In the genomic region with DNA sequence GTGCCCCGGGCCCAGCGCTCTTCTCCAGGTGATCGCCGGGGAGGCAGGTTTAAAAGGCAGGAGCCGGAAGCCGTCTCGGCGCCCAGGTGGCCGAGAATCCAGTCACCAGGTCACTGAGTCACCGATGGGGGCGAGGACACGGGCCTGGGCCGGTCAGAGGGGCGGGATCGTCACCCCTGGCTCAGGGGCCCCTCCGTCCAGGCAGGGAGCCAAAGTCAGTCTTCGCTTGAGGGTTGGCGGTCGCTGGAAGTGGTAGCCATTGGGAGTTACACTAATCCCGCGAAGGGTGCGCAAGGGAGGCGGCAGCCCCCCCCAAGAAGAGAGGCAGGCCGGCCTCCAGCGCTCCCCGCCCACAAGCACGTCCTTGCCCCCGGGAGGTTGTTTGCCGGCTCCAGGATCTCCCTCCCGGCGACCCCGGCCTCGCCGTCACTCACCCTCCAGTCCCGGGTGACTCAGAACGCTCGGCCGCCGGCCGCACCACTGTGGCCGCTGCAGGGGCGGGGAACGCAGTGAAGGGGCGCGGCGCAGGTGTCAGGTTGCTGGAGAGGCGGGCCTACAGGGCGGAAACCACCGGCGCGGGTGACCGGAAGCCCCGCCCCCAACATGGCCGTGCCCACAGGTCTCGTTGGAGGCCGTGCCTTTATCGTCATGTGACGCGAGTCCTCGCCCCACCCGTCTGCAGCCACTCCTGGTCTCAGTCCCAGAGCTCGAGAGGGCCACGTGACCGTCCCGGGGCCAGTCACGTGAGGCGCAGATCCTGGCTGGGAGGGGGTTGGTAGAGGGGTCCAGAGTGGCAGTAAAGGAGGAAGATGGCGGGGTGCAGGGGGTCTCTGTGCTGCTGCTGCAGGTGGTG, we compare ENCODE assay signal across 1 cellular context.
TF ChIP-seq lines count a peak whose summit lies in the region.

A gene with protein sequence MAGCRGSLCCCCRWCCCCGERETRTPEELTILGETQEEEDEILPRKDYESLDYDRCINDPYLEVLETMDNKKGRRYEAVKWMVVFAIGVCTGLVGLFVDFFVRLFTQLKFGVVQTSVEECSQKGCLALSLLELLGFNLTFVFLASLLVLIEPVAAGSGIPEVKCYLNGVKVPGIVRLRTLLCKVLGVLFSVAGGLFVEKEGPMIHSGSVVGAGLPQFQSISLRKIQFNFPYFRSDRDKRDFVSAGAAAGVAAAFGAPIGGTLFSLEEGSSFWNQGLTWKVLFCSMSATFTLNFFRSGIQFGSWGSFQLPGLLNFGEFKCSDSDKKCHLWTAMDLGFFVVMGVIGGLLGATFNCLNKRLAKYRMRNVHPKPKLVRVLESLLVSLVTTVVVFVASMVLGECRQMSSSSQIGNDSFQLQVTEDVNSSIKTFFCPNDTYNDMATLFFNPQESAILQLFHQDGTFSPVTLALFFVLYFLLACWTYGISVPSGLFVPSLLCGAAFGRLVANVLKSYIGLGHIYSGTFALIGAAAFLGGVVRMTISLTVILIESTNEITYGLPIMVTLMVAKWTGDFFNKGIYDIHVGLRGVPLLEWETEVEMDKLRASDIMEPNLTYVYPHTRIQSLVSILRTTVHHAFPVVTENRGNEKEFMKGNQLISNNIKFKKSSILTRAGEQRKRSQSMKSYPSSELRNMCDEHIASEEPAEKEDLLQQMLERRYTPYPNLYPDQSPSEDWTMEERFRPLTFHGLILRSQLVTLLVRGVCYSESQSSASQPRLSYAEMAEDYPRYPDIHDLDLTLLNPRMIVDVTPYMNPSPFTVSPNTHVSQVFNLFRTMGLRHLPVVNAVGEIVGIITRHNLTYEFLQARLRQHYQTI (plus strand): TSS at position 738 of the 853 bp plus-strand sequence. CDS start 72 bp downstream, at position 810.
A gene (minus strand): TSS at position 511 of the 853 bp plus-strand sequence. CDS start 2,848 bp downstream, outside the sequence.

TF ChIP-seq in GM12878, 131 proteins besides CTCF, POLR2A, EP300 and RAD21 (continued from another document and continues in another):
- TF ChIP-seq, protein P1, sequence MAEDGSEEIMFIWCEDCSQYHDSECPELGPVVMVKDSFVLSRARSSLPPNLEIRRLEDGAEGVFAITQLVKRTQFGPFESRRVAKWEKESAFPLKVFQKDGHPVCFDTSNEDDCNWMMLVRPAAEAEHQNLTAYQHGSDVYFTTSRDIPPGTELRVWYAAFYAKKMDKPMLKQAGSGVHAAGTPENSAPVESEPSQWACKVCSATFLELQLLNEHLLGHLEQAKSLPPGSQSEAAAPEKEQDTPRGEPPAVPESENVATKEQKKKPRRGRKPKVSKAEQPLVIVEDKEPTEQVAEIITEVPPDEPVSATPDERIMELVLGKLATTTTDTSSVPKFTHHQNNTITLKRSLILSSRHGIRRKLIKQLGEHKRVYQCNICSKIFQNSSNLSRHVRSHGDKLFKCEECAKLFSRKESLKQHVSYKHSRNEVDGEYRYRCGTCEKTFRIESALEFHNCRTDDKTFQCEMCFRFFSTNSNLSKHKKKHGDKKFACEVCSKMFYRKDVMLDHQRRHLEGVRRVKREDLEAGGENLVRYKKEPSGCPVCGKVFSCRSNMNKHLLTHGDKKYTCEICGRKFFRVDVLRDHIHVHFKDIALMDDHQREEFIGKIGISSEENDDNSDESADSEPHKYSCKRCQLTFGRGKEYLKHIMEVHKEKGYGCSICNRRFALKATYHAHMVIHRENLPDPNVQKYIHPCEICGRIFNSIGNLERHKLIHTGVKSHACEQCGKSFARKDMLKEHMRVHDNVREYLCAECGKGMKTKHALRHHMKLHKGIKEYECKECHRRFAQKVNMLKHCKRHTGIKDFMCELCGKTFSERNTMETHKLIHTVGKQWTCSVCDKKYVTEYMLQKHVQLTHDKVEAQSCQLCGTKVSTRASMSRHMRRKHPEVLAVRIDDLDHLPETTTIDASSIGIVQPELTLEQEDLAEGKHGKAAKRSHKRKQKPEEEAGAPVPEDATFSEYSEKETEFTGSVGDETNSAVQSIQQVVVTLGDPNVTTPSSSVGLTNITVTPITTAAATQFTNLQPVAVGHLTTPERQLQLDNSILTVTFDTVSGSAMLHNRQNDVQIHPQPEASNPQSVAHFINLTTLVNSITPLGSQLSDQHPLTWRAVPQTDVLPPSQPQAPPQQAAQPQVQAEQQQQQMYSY (CRISPR knock-in tag; IDR thresholded peaks at IDR 0.05), result no peak
- TF ChIP-seq CREM (IDR thresholded peaks at IDR 0.05; ENCODE audit: low read depth), result peak; percentile 85
- no peak for TF ChIP-seq IRF4 (IDR thresholded peaks at IDR 0.05; ENCODE audit: low read depth, low read length)
- TF ChIP-seq, protein P2, sequence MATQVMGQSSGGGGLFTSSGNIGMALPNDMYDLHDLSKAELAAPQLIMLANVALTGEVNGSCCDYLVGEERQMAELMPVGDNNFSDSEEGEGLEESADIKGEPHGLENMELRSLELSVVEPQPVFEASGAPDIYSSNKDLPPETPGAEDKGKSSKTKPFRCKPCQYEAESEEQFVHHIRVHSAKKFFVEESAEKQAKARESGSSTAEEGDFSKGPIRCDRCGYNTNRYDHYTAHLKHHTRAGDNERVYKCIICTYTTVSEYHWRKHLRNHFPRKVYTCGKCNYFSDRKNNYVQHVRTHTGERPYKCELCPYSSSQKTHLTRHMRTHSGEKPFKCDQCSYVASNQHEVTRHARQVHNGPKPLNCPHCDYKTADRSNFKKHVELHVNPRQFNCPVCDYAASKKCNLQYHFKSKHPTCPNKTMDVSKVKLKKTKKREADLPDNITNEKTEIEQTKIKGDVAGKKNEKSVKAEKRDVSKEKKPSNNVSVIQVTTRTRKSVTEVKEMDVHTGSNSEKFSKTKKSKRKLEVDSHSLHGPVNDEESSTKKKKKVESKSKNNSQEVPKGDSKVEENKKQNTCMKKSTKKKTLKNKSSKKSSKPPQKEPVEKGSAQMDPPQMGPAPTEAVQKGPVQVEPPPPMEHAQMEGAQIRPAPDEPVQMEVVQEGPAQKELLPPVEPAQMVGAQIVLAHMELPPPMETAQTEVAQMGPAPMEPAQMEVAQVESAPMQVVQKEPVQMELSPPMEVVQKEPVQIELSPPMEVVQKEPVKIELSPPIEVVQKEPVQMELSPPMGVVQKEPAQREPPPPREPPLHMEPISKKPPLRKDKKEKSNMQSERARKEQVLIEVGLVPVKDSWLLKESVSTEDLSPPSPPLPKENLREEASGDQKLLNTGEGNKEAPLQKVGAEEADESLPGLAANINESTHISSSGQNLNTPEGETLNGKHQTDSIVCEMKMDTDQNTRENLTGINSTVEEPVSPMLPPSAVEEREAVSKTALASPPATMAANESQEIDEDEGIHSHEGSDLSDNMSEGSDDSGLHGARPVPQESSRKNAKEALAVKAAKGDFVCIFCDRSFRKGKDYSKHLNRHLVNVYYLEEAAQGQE (IDR thresholded peaks at IDR 0.05; ENCODE audit: low read depth, low read length), result no peak
- no peak for TF ChIP-seq JUNB (IDR thresholded peaks at IDR 0.05)
- TF ChIP-seq GABPA (IDR thresholded peaks at IDR 0.05; ENCODE audit: low read depth), result peak; percentile 88
- no peak for TF ChIP-seq ASH2L (IDR thresholded peaks at IDR 0.05; ENCODE audit: borderline replicate concordance, low read depth)
- TF ChIP-seq LARP7 (IDR thresholded peaks at IDR 0.05), result no peak
- 0 out of 3 replicates have a peak, but pooled peaks have one; percentile 25 for TF ChIP-seq POU2F2 (IDR thresholded peaks at IDR 0.05; ENCODE audit: borderline replicate concordance, low read depth, low read length)
- no peak for TF ChIP-seq BMI1 (IDR thresholded peaks at IDR 0.05; ENCODE audit: borderline replicate concordance)
- no peak for TF ChIP-seq FOXM1 (IDR thresholded peaks at IDR 0.05; ENCODE audit: low read depth, low read length)
- TF ChIP-seq NBN (IDR thresholded peaks at IDR 0.05), result peak; percentile 72; the same call in 1 of the 2 replicates
- TF ChIP-seq, protein P3, sequence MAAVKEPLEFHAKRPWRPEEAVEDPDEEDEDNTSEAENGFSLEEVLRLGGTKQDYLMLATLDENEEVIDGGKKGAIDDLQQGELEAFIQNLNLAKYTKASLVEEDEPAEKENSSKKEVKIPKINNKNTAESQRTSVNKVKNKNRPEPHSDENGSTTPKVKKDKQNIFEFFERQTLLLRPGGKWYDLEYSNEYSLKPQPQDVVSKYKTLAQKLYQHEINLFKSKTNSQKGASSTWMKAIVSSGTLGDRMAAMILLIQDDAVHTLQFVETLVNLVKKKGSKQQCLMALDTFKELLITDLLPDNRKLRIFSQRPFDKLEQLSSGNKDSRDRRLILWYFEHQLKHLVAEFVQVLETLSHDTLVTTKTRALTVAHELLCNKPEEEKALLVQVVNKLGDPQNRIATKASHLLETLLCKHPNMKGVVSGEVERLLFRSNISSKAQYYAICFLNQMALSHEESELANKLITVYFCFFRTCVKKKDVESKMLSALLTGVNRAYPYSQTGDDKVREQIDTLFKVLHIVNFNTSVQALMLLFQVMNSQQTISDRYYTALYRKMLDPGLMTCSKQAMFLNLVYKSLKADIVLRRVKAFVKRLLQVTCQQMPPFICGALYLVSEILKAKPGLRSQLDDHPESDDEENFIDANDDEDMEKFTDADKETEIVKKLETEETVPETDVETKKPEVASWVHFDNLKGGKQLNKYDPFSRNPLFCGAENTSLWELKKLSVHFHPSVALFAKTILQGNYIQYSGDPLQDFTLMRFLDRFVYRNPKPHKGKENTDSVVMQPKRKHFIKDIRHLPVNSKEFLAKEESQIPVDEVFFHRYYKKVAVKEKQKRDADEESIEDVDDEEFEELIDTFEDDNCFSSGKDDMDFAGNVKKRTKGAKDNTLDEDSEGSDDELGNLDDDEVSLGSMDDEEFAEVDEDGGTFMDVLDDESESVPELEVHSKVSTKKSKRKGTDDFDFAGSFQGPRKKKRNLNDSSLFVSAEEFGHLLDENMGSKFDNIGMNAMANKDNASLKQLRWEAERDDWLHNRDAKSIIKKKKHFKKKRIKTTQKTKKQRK (IDR thresholded peaks at IDR 0.05; ENCODE audit: low read depth, low read length), result no peak
- TF ChIP-seq IKZF1 (conservative IDR thresholded peaks at IDR 0.05), result peak; percentile 60
- TF ChIP-seq ZNF24 (IDR thresholded peaks at IDR 0.05), result no peak; the same call in 1 of the 2 replicates
- TF ChIP-seq ZNF384 (IDR thresholded peaks at IDR 0.05; ENCODE audit: borderline replicate concordance, low read depth, low read length), result no peak
- TF ChIP-seq, protein P4, sequence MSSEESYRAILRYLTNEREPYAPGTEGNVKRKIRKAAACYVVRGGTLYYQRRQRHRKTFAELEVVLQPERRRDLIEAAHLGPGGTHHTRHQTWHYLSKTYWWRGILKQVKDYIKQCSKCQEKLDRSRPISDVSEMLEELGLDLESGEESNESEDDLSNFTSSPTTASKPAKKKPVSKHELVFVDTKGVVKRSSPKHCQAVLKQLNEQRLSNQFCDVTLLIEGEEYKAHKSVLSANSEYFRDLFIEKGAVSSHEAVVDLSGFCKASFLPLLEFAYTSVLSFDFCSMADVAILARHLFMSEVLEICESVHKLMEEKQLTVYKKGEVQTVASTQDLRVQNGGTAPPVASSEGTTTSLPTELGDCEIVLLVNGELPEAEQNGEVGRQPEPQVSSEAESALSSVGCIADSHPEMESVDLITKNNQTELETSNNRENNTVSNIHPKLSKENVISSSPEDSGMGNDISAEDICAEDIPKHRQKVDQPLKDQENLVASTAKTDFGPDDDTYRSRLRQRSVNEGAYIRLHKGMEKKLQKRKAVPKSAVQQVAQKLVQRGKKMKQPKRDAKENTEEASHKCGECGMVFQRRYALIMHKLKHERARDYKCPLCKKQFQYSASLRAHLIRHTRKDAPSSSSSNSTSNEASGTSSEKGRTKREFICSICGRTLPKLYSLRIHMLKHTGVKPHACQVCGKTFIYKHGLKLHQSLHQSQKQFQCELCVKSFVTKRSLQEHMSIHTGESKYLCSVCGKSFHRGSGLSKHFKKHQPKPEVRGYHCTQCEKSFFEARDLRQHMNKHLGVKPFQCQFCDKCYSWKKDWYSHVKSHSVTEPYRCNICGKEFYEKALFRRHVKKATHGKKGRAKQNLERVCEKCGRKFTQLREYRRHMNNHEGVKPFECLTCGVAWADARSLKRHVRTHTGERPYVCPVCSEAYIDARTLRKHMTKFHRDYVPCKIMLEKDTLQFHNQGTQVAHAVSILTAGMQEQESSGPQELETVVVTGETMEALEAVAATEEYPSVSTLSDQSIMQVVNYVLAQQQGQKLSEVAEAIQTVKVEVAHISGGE (CRISPR knock-in tag; IDR thresholded peaks at IDR 0.05), result 0 out of 2 replicates have a peak, but pooled peaks have one; percentile 42
- TF ChIP-seq, protein P5, sequence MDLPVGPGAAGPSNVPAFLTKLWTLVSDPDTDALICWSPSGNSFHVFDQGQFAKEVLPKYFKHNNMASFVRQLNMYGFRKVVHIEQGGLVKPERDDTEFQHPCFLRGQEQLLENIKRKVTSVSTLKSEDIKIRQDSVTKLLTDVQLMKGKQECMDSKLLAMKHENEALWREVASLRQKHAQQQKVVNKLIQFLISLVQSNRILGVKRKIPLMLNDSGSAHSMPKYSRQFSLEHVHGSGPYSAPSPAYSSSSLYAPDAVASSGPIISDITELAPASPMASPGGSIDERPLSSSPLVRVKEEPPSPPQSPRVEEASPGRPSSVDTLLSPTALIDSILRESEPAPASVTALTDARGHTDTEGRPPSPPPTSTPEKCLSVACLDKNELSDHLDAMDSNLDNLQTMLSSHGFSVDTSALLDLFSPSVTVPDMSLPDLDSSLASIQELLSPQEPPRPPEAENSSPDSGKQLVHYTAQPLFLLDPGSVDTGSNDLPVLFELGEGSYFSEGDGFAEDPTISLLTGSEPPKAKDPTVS (IDR thresholded peaks at IDR 0.05; ENCODE audit: low read depth, low read length), result no peak
- TF ChIP-seq RAD51 (IDR thresholded peaks at IDR 0.05), result peak; percentile 100
- TF ChIP-seq, protein P6, sequence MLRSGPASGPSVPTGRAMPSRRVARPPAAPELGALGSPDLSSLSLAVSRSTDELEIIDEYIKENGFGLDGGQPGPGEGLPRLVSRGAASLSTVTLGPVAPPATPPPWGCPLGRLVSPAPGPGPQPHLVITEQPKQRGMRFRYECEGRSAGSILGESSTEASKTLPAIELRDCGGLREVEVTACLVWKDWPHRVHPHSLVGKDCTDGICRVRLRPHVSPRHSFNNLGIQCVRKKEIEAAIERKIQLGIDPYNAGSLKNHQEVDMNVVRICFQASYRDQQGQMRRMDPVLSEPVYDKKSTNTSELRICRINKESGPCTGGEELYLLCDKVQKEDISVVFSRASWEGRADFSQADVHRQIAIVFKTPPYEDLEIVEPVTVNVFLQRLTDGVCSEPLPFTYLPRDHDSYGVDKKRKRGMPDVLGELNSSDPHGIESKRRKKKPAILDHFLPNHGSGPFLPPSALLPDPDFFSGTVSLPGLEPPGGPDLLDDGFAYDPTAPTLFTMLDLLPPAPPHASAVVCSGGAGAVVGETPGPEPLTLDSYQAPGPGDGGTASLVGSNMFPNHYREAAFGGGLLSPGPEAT (IDR thresholded peaks at IDR 0.05; ENCODE audit: low read depth), result peak; percentile 83
- TF ChIP-seq PAX8 (IDR thresholded peaks at IDR 0.05), result no peak
- no peak for TF ChIP-seq GATAD2B (conservative IDR thresholded peaks at IDR 0.05; ENCODE audit: low read depth)
- no peak for TF ChIP-seq CEBPB (IDR thresholded peaks at IDR 0.05; ENCODE audit: borderline replicate concordance in 1 of 2, low read depth in 2 of 2, low read length in 2 of 2)
- TF ChIP-seq ZNF274 (IDR thresholded peaks at IDR 0.05; ENCODE audit: insufficient read depth, insufficient read length), result no peak
- no peak for TF ChIP-seq HDAC6 (IDR thresholded peaks at IDR 0.05; ENCODE audit: unreplicated experiment)
- no peak for TF ChIP-seq ZZZ3 (IDR thresholded peaks at IDR 0.05; ENCODE audit: control insufficient read depth, insufficient read length, low read depth)
- TF ChIP-seq SUPT20H (IDR thresholded peaks at IDR 0.05; ENCODE audit: borderline replicate concordance, control insufficient read depth, low read depth, low read length), result no peak
- TF ChIP-seq, protein P7, sequence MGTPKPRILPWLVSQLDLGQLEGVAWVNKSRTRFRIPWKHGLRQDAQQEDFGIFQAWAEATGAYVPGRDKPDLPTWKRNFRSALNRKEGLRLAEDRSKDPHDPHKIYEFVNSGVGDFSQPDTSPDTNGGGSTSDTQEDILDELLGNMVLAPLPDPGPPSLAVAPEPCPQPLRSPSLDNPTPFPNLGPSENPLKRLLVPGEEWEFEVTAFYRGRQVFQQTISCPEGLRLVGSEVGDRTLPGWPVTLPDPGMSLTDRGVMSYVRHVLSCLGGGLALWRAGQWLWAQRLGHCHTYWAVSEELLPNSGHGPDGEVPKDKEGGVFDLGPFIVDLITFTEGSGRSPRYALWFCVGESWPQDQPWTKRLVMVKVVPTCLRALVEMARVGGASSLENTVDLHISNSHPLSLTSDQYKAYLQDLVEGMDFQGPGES (IDR thresholded peaks at IDR 0.05), result peak; percentile 78; the same call in 1 of the 2 replicates
